34 cellular contexts compared by ENCODE assay signal in genomic region chr3:138404121-138404520, GRCh38. TPM values are rescaled to one million over a fixed set of nuclear protein-coding genes. Genes with fewer than 3 reads are reported as not detected.
"Had no signal": no experiment of that assay in that cellular context is flagged by ENCODE, and none has a peak within 500 bp of the region (broad histone marks: within the 10 kb centered on the region; RNA-seq: fewer than 3 reads in every experiment).

No MANE protein-coding gene starts in this region.

- H3K9me3 Mint-ChIP-seq: activated CD4-positive, alpha-beta memory T cell treated with anti-CD3 and anti-CD28 coated beads for 36 hours; activated CD4-positive, alpha-beta T cell treated with anti-CD3 and anti-CD28 coated beads, Interleukin-2, amount 10 ng/mL, durations not matched to agents 24 days and 14 days; activated naive CD4-positive, alpha-beta T cell treated with anti-CD3 and anti-CD28 coated beads, Interleukin-2, amount 50 U/mL, for 24 hours; activated naive CD8-positive, alpha-beta T cell treated with anti-CD3 and anti-CD28 coated beads for 36 hours; activated naive CD8-positive, alpha-beta T cell treated with anti-CD3 and anti-CD28 coated beads, Interleukin-2, amount 50 U/mL, for 24 hours; activated T-cell treated with anti-CD3 and anti-CD28 coated beads, Interleukin-2, amount 50 U/mL, for 4 hours; activated T-helper 17 cell treated with anti-CD3 and anti-CD28 coated beads, Interleukin-2, amount 50 U/mL, for 72 hours; dendritic cell treated with granulocyte-macrophage colony-stimulating factor and Interleukin-4, amounts not matched to agents 40 ng/mL and 50 ng/mL, for 4 days; effector memory CD8-positive, alpha-beta T cell; T-helper 2 cell treated with Interferon-gamma antibody and Interleukin-4, amounts not matched to agents 5 μg/mL and 100 μg/mL, for 36 hours had no signal

- ATAC-seq: activated CD4-positive, alpha-beta T cell treated with anti-CD3 and anti-CD28 coated beads for 36 hours; activated CD8-positive, alpha-beta T cell treated with anti-CD3 and anti-CD28 coated beads, Interleukin-2, amount 10 ng/mL, durations not matched to agents 7 days and 5 days; activated naive CD8-positive, alpha-beta T cell treated with anti-CD3 and anti-CD28 coated beads, Interleukin-2, amount 50 U/mL, for 24 hours; activated T-cell treated with anti-CD3 and anti-CD28 coated beads, Interleukin-2, amount 50 U/mL, for 4 hours; activated T-helper 17 cell treated with anti-CD3 and anti-CD28 coated beads, Interleukin-2, amount 50 U/mL, for 72 hours; body of pancreas; effector memory CD8-positive, alpha-beta T cell; esophagus mucosa; gastrocnemius medialis; heart right ventricle; T-helper 17 cell had no signal

- H3K4me1 Mint-ChIP-seq: activated CD4-positive, alpha-beta T cell treated with anti-CD3 and anti-CD28 coated beads for 36 hours; activated CD4-positive, alpha-beta T cell treated with anti-CD3 and anti-CD28 coated beads, Interleukin-2, amount 10 ng/mL, durations not matched to agents 24 days and 14 days; activated naive CD4-positive, alpha-beta T cell treated with anti-CD3 and anti-CD28 coated beads, Interleukin-2, amount 50 U/mL, for 24 hours; activated naive CD8-positive, alpha-beta T cell treated with anti-CD3 and anti-CD28 coated beads for 36 hours; activated naive CD8-positive, alpha-beta T cell treated with anti-CD3 and anti-CD28 coated beads, Interleukin-2, amount 50 U/mL, for 24 hours; activated T-helper 17 cell treated with anti-CD3 and anti-CD28 coated beads, Interleukin-2, amount 50 U/mL, for 72 hours had no signal

- DNase-seq: activated CD4-positive, alpha-beta memory T cell treated with anti-CD3 and anti-CD28 coated beads for 36 hours; activated CD4-positive, alpha-beta T cell treated with anti-CD3 and anti-CD28 coated beads for 36 hours; activated CD4-positive, alpha-beta T cell treated with anti-CD3 and anti-CD28 coated beads, Interleukin-2, amount 10 ng/mL, durations not matched to agents 24 days and 14 days; activated CD4-positive, CD25-positive, alpha-beta regulatory T cell; activated CD4-positive, CD25-positive, alpha-beta regulatory T cell treated with anti-CD3 and anti-CD28 coated beads, Interleukin-2, amount 50 U/mL, for 72 hours; activated CD8-positive, alpha-beta T cell treated with anti-CD3 and anti-CD28 coated beads, Interleukin-2, amount 10 ng/mL, durations not matched to agents 7 days and 5 days; activated effector memory CD4-positive, alpha-beta T cell treated with Interleukin-2 at 50 U/mL for 16 hours; activated gamma-delta T cell treated with Interleukin-2 at 50 U/mL for 16 hours; activated naive CD4-positive, alpha-beta T cell treated with Interleukin-2 at 50 U/mL for 16 hours; activated naive CD8-positive, alpha-beta T cell treated with anti-CD3 and anti-CD28 coated beads for 36 hours; activated naive CD8-positive, alpha-beta T cell treated with anti-CD3 and anti-CD28 coated beads, Interleukin-2, amount 50 U/mL, for 24 hours; activated T-cell treated with anti-CD3 and anti-CD28 coated beads, Interleukin-2, amount 50 U/mL, for 4 hours; amygdala; body of pancreas; central memory CD4-positive, alpha-beta T cell; cerebellar nuclear complex; colonic mucosa; dorsolateral prefrontal cortex; effector memory CD8-positive, alpha-beta T cell; foreskin fibroblast; gastrocnemius medialis; heart right ventricle; SW 1271; T-helper 1 cell; T-helper 17 cell had no signal

- H3K9me3 ChIP-seq: adrenal gland, body of pancreas, colonic mucosa, gastrocnemius medialis, heart right ventricle had no signal

- H3K27me3 Mint-ChIP-seq: activated CD4-positive, alpha-beta T cell treated with anti-CD3 and anti-CD28 coated beads for 36 hours; activated naive CD4-positive, alpha-beta T cell treated with anti-CD3 and anti-CD28 coated beads, Interleukin-2, amount 50 U/mL, for 24 hours; activated naive CD8-positive, alpha-beta T cell treated with anti-CD3 and anti-CD28 coated beads for 36 hours; dendritic cell treated with granulocyte-macrophage colony-stimulating factor and Interleukin-4, amounts not matched to agents 40 ng/mL and 50 ng/mL, for 4 days had no signal

- FAIRE-seq: endometrium had no signal

- H3K36me3 ChIP-seq: colonic mucosa had no signal

- H3K4me1 ChIP-seq: colonic mucosa had no signal

- H3K27me3 ChIP-seq: adrenal gland, body of pancreas, colonic mucosa, dorsolateral prefrontal cortex, gastrocnemius medialis, heart right ventricle had no signal

- H3K4me3 Mint-ChIP-seq: activated CD4-positive, alpha-beta memory T cell treated with anti-CD3 and anti-CD28 coated beads for 36 hours; activated CD4-positive, alpha-beta T cell treated with anti-CD3 and anti-CD28 coated beads for 36 hours; activated CD4-positive, alpha-beta T cell treated with anti-CD3 and anti-CD28 coated beads, Interleukin-2, amount 10 ng/mL, durations not matched to agents 24 days and 14 days; activated CD8-positive, alpha-beta T cell treated with anti-CD3 and anti-CD28 coated beads, Interleukin-2, amount 10 ng/mL, durations not matched to agents 7 days and 5 days; activated naive CD4-positive, alpha-beta T cell treated with anti-CD3 and anti-CD28 coated beads, Interleukin-2, amount 50 U/mL, for 24 hours; activated naive CD8-positive, alpha-beta T cell treated with anti-CD3 and anti-CD28 coated beads for 36 hours; activated naive CD8-positive, alpha-beta T cell treated with anti-CD3 and anti-CD28 coated beads, Interleukin-2, amount 50 U/mL, for 24 hours; activated T-cell treated with anti-CD3 and anti-CD28 coated beads, Interleukin-2, amount 50 U/mL, for 4 hours; activated T-helper 17 cell treated with anti-CD3 and anti-CD28 coated beads, Interleukin-2, amount 50 U/mL, for 72 hours; dendritic cell treated with granulocyte-macrophage colony-stimulating factor and Interleukin-4, amounts not matched to agents 40 ng/mL and 50 ng/mL, for 4 days; effector memory CD8-positive, alpha-beta T cell; T-helper 17 cell; T-helper 2 cell treated with Interferon-gamma antibody and Interleukin-4, amounts not matched to agents 5 μg/mL and 100 μg/mL, for 36 hours had no signal

- H3K4me3 ChIP-seq: adrenal gland, body of pancreas, colonic mucosa, dorsolateral prefrontal cortex, gastrocnemius medialis, heart right ventricle had no signal

- H3K27ac Mint-ChIP-seq: activated CD4-positive, alpha-beta memory T cell treated with anti-CD3 and anti-CD28 coated beads for 36 hours; activated CD4-positive, alpha-beta T cell treated with anti-CD3 and anti-CD28 coated beads for 36 hours; activated CD4-positive, alpha-beta T cell treated with anti-CD3 and anti-CD28 coated beads, Interleukin-2, amount 10 ng/mL, durations not matched to agents 24 days and 14 days; activated CD8-positive, alpha-beta T cell treated with anti-CD3 and anti-CD28 coated beads, Interleukin-2, amount 10 ng/mL, durations not matched to agents 7 days and 5 days; activated naive CD4-positive, alpha-beta T cell treated with anti-CD3 and anti-CD28 coated beads, Interleukin-2, amount 50 U/mL, for 24 hours; activated naive CD8-positive, alpha-beta T cell treated with anti-CD3 and anti-CD28 coated beads for 36 hours; activated naive CD8-positive, alpha-beta T cell treated with anti-CD3 and anti-CD28 coated beads, Interleukin-2, amount 50 U/mL, for 24 hours; activated T-helper 17 cell treated with anti-CD3 and anti-CD28 coated beads, Interleukin-2, amount 50 U/mL, for 72 hours; dendritic cell treated with granulocyte-macrophage colony-stimulating factor and Interleukin-4, amounts not matched to agents 40 ng/mL and 50 ng/mL, for 4 days; effector memory CD8-positive, alpha-beta T cell; T-helper 17 cell; T-helper 2 cell treated with Interferon-gamma antibody and Interleukin-4, amounts not matched to agents 5 μg/mL and 100 μg/mL, for 36 hours had no signal

- H3K27ac ChIP-seq: adrenal gland, body of pancreas, colonic mucosa, gastrocnemius medialis had no signal

- H3K36me3 Mint-ChIP-seq: activated CD4-positive, alpha-beta memory T cell treated with anti-CD3 and anti-CD28 coated beads for 36 hours; activated naive CD4-positive, alpha-beta T cell treated with anti-CD3 and anti-CD28 coated beads, Interleukin-2, amount 50 U/mL, for 24 hours; activated naive CD8-positive, alpha-beta T cell treated with anti-CD3 and anti-CD28 coated beads for 36 hours had no signal

RNA-seq across cellular contexts. Expression of gene ESYT3, which starts 30.3 kb away (rescaled TPM):
- total RNA-seq: glomerular endothelial cell had no signal

RNA-seq across cellular contexts. Expression of gene MRAS, which starts 55.7 kb away (rescaled TPM):
- total RNA-seq: activated CD4-positive, alpha-beta T cell treated with anti-CD3 and anti-CD28 coated beads, Interleukin-2, amount 10 ng/mL, durations not matched to agents 24 days and 14 days; activated CD8-positive, alpha-beta memory T cell treated with anti-CD3 and anti-CD28 coated beads for 36 hours; activated CD8-positive, alpha-beta T cell treated with anti-CD3 and anti-CD28 coated beads, Interleukin-2, amount 10 ng/mL, durations not matched to agents 7 days and 5 days had no signal
